In the genomic region with DNA sequence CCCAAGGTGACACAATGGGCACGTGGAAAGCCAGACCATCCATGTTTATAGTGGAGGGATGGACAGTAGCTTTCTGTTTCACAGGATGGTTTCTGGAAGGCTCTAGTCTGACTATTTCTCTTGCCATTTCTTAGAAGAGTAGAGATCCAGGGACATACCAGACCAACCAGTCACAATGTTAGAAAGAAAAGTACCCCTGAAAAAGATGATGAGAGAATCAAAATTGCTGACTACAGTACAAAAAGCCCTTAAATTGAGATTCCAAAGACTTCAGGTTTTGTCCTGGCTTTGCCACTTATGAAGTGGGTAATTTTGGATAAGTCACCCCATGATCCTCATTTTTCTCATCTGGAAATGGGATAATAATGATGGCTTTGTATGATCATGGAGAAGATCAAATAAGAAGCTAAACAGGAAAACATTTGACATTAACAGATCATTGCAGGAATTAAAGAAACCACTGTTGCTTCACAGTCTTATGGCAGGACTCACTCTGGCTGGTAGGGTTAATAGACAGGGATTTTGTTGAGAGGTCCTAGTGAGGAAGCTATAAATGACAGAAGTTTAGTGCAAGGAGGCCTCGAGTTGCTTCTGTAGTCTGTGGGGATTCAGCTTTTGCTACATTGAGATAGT, we compare ENCODE assay signal across 20 cellular contexts.
DNase-seq lines count a peak whose midpoint lies in the region; ATAC-seq, FAIRE-seq and TF ChIP-seq lines count a peak whose summit lies in the region.
"Had no signal": no experiment of that assay in that cellular context is flagged by ENCODE, and none has a peak within 500 bp of the region (broad histone marks: within the 10 kb centered on the region; RNA-seq: fewer than 3 reads in every experiment).

No MANE protein-coding gene starts in this region.

- no peak overlapping the region for H3K4me3 ChIP-seq in SJCRH30
- no peak overlapping the region for H3K4me3 ChIP-seq in osteoblast (ENCODE audit: insufficient read depth, low read length)
- H3K4me3 ChIP-seq: MG63, SJSA1 had no signal

- H3K4me1 ChIP-seq in SJCRH30 (peaks cover 32% of the 10 kb centered on the region), osteoblast (ENCODE audit: insufficient read depth, low read length) (peaks cover 7% of the 10 kb centered on the region)

- H3K27me3 ChIP-seq in SJCRH30 (no peaks in the 10 kb centered on the region), osteoblast (ENCODE audit: insufficient read depth, low read length) (no peaks in the 10 kb centered on the region)
- H3K27me3 ChIP-seq: MG63, SJSA1 had no signal

- H3K9me3 ChIP-seq in SJCRH30 (replicated peaks) = no peaks in the 10 kb centered on the region; the same call in 1 of the 2 replicates
- H3K9me3 ChIP-seq in osteoblast (ENCODE audit: low read depth, low read length) = no peaks in the 10 kb centered on the region
- H3K9me3 ChIP-seq: MG63, SJSA1 had no signal

- ATAC-seq in Right ventricle myocardium inferior = no peak

- H4K20me1 ChIP-seq in osteoblast (ENCODE audit: insufficient read depth, low read length) = no peaks in the 10 kb centered on the region

- no peak for FAIRE-seq in D721Med (lab: Jason Lieb, UNC)
- FAIRE-seq: A204.1, GM12892, GM18507 had no signal

- H3K4me2 ChIP-seq in osteoblast (ENCODE audit: insufficient read depth, low read length) = no peak overlapping the region

- TF ChIP-seq CTCF in osteoblast (IDR thresholded peaks at IDR 0.05; ENCODE audit: extremely low read depth, low read depth, low read length) (no peak), D721Med (IDR thresholded peaks at IDR 0.05; ENCODE audit: insufficient read depth, missing control alignments) (no peak)

- H3K27ac ChIP-seq in SJCRH30 = peak overlapping the region; percentile 97
- H3K27ac ChIP-seq in osteoblast (ENCODE audit: low read depth, low read length) = no peak overlapping the region
- H3K27ac ChIP-seq: SJSA1 had no signal

- peak; percentile 35 for DNase-seq in COLO829 (ENCODE audit: low spot score)
- DNase-seq in SJCRH30 = peak in 1 of 2 experiments; percentile 17
- peak; percentile 7 for DNase-seq in kidney tubule cell (ENCODE audit: low spot score)
- DNase-seq in osteoblast (ENCODE audit: insufficient read length, low spot score, missing footprints) = peak; percentile 18
- DNase-seq in Right ventricle myocardium inferior (ENCODE audit: missing footprints) = no peak
- no peak for DNase-seq in COLO668 (lab: John Stamatoyannopoulos, UW; ENCODE audit: unreplicated experiment)
- DNase-seq in D721Med (ENCODE audit: insufficient read length, low spot score) = no peak
- DNase-seq: CD4-positive, alpha-beta T cell; HFFc6; Kasumi-1; MG63; NCI-H1048; NCI-H1436; NCI-H1930; NCI-H345; RPMI8226 had no signal

- H3K36me3 ChIP-seq in SJCRH30 (no peaks in the 10 kb centered on the region), osteoblast (ENCODE audit: insufficient read depth, low read length) (no peaks in the 10 kb centered on the region)
- H3K36me3 ChIP-seq: MG63, SJSA1 had no signal

- H2AFZ ChIP-seq in osteoblast (ENCODE audit: low read length) = no peak overlapping the region

- intact Hi-C loops in Right ventricle myocardium inferior (cut with DNase I) = no loop called here

- H3K79me2 ChIP-seq in osteoblast (ENCODE audit: insufficient read depth, low read length) = no peaks in the 10 kb centered on the region

Comparison
In these comparisons a context has a peak if more than half of its experiments do, and no peak if none do; other contexts are left out.
1. DNase-seq: peak in COLO829 (single experiment), kidney tubule cell (single experiment) and osteoblast (single experiment); none in Right ventricle myocardium inferior (single experiment), COLO668 (single experiment) and D721Med (single experiment).